In genomic region chr3:8658326-8659212, GRCh38 we compare ENCODE assay signal across 8 cellular contexts.
DNase-seq lines count a peak whose midpoint lies in the region; ATAC-seq lines count a peak whose summit lies in the region.

No MANE protein-coding gene starts in this region.

- DNase-seq in NOMO-1 treated with DMSO at 0.1 percent for 48 hours (lab: John Stamatoyannopoulos, UW; ENCODE audit: unreplicated experiment) (peak; percentile 24), NOMO-1 treated with dmso at 0.1 percent for 144 hours (lab: John Stamatoyannopoulos, UW; ENCODE audit: unreplicated experiment) (no peak), OCI-M1 (lab: John Stamatoyannopoulos, UW) (peak; percentile 93), globus pallidus (ENCODE audit: low spot score) (peak; percentile 11), skeletal muscle cell (ENCODE audit: low read depth) (peak; percentile 62), GOT3 (lab: John Stamatoyannopoulos, UW) (no peak)
- DNase-seq in activated CD8-positive, alpha-beta memory T cell treated with anti-CD3 and anti-CD28 coated beads for 24 hours: no peak

- H3K4me3 ChIP-seq in skeletal muscle cell (ENCODE audit: low read depth, low read length): no peak overlapping the region

- ATAC-seq in HG03095 (IDR thresholded peaks at IDR 0.05; ENCODE audit: unreplicated experiment): peak; percentile 78

Comparison
In these comparisons a context has a peak if more than half of its experiments do, and no peak if none do; other contexts are left out.
1. DNase-seq: peak in NOMO-1 treated with DMSO at 0.1 percent for 48 hours (single experiment), OCI-M1 (single experiment), globus pallidus (single experiment) and skeletal muscle cell (single experiment); none in NOMO-1 treated with dmso at 0.1 percent for 144 hours (single experiment), GOT3 (single experiment) and activated CD8-positive, alpha-beta memory T cell treated with anti-CD3 and anti-CD28 coated beads for 24 hours (single experiment).